1 cellular context compared by ENCODE assay signal in genomic region chr19:35643255-35644205, GRCh38.
TF ChIP-seq lines count a peak whose summit lies in the region.

No MANE protein-coding gene starts in this region.

TF ChIP-seq in HCT116, 20 proteins besides CTCF, POLR2A, EP300 and RAD21 (continued from another document):
- TF ChIP-seq REST (IDR thresholded peaks at IDR 0.05; ENCODE audit: low read depth) (no peak), ATF3 (IDR thresholded peaks at IDR 0.05) (no peak), ZBTB33 (IDR thresholded peaks at IDR 0.05; ENCODE audit: extremely low read depth, insufficient replicate concordance, low read length) (no peak), YY1 (IDR thresholded peaks at IDR 0.05; ENCODE audit: extremely low read depth, insufficient replicate concordance, low read depth, low read length) (peak; percentile 26), EZH2 (IDR thresholded peaks at IDR 0.05) (no peak), CBX3 (IDR thresholded peaks at IDR 0.05; ENCODE audit: low read depth) (no peak)
TF ChIP-seq in HCT116: peak in this region for 7.
